Comparison of ENCODE assay signal across 2 cellular contexts in genomic region chr22:49962012-49962750, GRCh38.
A peak's percentile ranks its signal among the peaks of the same experiment; 100 is the strongest.
TF ChIP-seq lines count a peak whose summit lies in the region.

No MANE protein-coding gene starts in this region.

TF ChIP-seq in IMR-90, 13 proteins besides CTCF, POLR2A, EP300 and RAD21 (continued from another document):
- peak; percentile 81 for TF ChIP-seq BHLHE40 (IDR thresholded peaks at IDR 0.05; ENCODE audit: low read depth, low read length)
- no peak for TF ChIP-seq FOS (IDR thresholded peaks at IDR 0.05; ENCODE audit: low read depth, low read length)
- peak; percentile 74 for TF ChIP-seq USF2 (IDR thresholded peaks at IDR 0.05; ENCODE audit: low read depth, low read length)
- TF ChIP-seq RCOR1 (IDR thresholded peaks at IDR 0.05; ENCODE audit: insufficient replicate concordance, low read length), result no peak
- TF ChIP-seq RFX5 (IDR thresholded peaks at IDR 0.05; ENCODE audit: low read depth, low read length), result no peak
- TF ChIP-seq MAFK (IDR thresholded peaks at IDR 0.05; ENCODE audit: low read depth, low read length), result no peak

TF ChIP-seq in SK-N-SH treated with all-trans-retinoic acid at 6 μM for 48 hours, 23 proteins besides CTCF, POLR2A, EP300 and RAD21 (continued from another document):
- TF ChIP-seq CREB5 (CRISPR knock-in tag; IDR thresholded peaks at IDR 0.05; ENCODE audit: low read depth) (no peak), CSDC2 (CRISPR knock-in tag; IDR thresholded peaks at IDR 0.05) (no peak), ZNF70 (CRISPR knock-in tag; IDR thresholded peaks at IDR 0.05) (no peak), TSHZ2 (CRISPR knock-in tag; IDR thresholded peaks at IDR 0.05) (no peak), RARB (CRISPR knock-in tag; IDR thresholded peaks at IDR 0.05) (no peak), PPARA (CRISPR knock-in tag; IDR thresholded peaks at IDR 0.05; ENCODE audit: borderline replicate concordance) (no peak)
- TF ChIP-seq, protein P1, sequence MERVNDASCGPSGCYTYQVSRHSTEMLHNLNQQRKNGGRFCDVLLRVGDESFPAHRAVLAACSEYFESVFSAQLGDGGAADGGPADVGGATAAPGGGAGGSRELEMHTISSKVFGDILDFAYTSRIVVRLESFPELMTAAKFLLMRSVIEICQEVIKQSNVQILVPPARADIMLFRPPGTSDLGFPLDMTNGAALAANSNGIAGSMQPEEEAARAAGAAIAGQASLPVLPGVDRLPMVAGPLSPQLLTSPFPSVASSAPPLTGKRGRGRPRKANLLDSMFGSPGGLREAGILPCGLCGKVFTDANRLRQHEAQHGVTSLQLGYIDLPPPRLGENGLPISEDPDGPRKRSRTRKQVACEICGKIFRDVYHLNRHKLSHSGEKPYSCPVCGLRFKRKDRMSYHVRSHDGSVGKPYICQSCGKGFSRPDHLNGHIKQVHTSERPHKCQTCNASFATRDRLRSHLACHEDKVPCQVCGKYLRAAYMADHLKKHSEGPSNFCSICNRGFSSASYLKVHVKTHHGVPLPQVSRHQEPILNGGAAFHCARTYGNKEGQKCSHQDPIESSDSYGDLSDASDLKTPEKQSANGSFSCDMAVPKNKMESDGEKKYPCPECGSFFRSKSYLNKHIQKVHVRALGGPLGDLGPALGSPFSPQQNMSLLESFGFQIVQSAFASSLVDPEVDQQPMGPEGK (CRISPR knock-in tag; IDR thresholded peaks at IDR 0.05; ENCODE audit: borderline replicate concordance), result no peak
- TF ChIP-seq, protein P2, sequence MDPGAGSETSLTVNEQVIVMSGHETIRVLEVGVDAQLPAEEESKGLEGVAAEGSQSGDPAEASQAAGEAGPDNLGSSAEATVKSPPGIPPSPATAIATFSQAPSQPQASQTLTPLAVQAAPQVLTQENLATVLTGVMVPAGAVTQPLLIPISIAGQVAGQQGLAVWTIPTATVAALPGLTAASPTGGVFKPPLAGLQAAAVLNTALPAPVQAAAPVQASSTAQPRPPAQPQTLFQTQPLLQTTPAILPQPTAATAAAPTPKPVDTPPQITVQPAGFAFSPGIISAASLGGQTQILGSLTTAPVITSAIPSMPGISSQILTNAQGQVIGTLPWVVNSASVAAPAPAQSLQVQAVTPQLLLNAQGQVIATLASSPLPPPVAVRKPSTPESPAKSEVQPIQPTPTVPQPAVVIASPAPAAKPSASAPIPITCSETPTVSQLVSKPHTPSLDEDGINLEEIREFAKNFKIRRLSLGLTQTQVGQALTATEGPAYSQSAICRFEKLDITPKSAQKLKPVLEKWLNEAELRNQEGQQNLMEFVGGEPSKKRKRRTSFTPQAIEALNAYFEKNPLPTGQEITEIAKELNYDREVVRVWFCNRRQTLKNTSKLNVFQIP (CRISPR knock-in tag; IDR thresholded peaks at IDR 0.05; ENCODE audit: borderline replicate concordance, low read depth), result no peak
- TF ChIP-seq, protein P3, sequence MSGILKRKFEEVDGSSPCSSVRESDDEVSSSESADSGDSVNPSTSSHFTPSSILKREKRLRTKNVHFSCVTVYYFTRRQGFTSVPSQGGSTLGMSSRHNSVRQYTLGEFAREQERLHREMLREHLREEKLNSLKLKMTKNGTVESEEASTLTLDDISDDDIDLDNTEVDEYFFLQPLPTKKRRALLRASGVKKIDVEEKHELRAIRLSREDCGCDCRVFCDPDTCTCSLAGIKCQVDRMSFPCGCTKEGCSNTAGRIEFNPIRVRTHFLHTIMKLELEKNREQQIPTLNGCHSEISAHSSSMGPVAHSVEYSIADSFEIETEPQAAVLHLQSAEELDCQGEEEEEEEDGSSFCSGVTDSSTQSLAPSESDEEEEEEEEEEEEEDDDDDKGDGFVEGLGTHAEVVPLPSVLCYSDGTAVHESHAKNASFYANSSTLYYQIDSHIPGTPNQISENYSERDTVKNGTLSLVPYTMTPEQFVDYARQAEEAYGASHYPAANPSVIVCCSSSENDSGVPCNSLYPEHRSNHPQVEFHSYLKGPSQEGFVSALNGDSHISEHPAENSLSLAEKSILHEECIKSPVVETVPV (CRISPR knock-in tag; IDR thresholded peaks at IDR 0.05), result no peak
